ENCODE assay signal across 21 cellular contexts in genomic region chr12:57576613-57577160, GRCh38. TPM values are rescaled to one million over a fixed set of nuclear protein-coding genes. Genes with fewer than 3 reads are reported as not detected.
DNase-seq lines count a peak whose midpoint lies in the region; ATAC-seq, FAIRE-seq and TF ChIP-seq lines count a peak whose summit lies in the region.
"Had no signal": no experiment of that assay in that cellular context is flagged by ENCODE, and none has a peak within 500 bp of the region (broad histone marks: within the 10 kb centered on the region; RNA-seq: fewer than 3 reads in every experiment).

No MANE protein-coding gene starts in this region.

- no peaks in the 10 kb centered on the region for H4K20me1 ChIP-seq in mammary epithelial cell (ENCODE audit: insufficient read depth, low read length)

- TF ChIP-seq CTCF in MCF 10A (IDR thresholded peaks at IDR 0.05; ENCODE audit: unreplicated experiment) = no peak
- TF ChIP-seq CTCF in mammary epithelial cell (conservative IDR thresholded peaks at IDR 0.05 in 1 of 2, IDR thresholded peaks at IDR 0.05 in 1 of 2; ENCODE audit: extremely low read depth in 1 of 2, insufficient read depth in 1 of 2, low read depth in 1 of 2, low read length in 2 of 2) = no peak
- TF ChIP-seq CTCF in foreskin keratinocyte (conservative IDR thresholded peaks at IDR 0.05) = no peak

- 79% methylated on average over 9 of the region's 9 CpGs for WGBS in mammary epithelial cell (ENCODE audit: low coverage, missing lambda C conversion rate)

- intact Hi-C loops in MCF 10A (cut with micrococcal nuclease) = no loop called here
- intact Hi-C loops in mammary epithelial cell (cut with micrococcal nuclease) = no loop called here

- no peak overlapping the region for H3K4me3 Mint-ChIP-seq in MCF 10A (ENCODE audit: unreplicated experiment)

- ATAC-seq in foreskin keratinocyte = peak; percentile 36
- ATAC-seq: GM12878, K562 had no signal

- no peaks in the 10 kb centered on the region for H3K27me3 Mint-ChIP-seq in MCF 10A (ENCODE audit: insufficient read depth, unreplicated experiment)

- DNase-seq in MCF 10A (ENCODE audit: unreplicated experiment) (peak; percentile 23), mammary epithelial cell (no peak), RCC 7860 (ENCODE audit: low spot score) (peak; percentile 6), foreskin keratinocyte (peak in 1 of 2 donors; percentile 66), inferior parietal cortex (ENCODE audit: extremely low spot score) (no peak), C1 segment of cervical spinal cord (lab: John Stamatoyannopoulos, UW) (no peak), anterior cingulate cortex (lab: John Stamatoyannopoulos, UW) (no peak), NOMO-1 treated with dmso at 0.1 percent for 144 hours (lab: John Stamatoyannopoulos, UW; ENCODE audit: unreplicated experiment) (no peak)
- DNase-seq: 8988T, COR-L47, DMS 273 treated with DMSO at 0.1 percent for 48 hours, DND-41, GM23248, HCEC 1CT, NCI-H1417, NCI-H187 treated with DMSO at 0.1 percent for 48 hours, NCI-H2227 treated with DMSO at 0.1 percent for 48 hours, NCI-H510A treated with DMSO at 0.1 percent for 48 hours, NCI-H82 had no signal

- CTCF ChIA-PET in MCF 10A (lab: Yijun Ruan, JAX) = interaction anchor here (0.6 to 6.7 kb wide), 6 partner anchors 7 to 158 kb away, joined by 3 to 55 read pairs (median 6); no protein-coding TSS in a partner anchor
- CTCF ChIA-PET in mammary epithelial cell (lab: Charles Lee; ENCODE audit: low non-redundant PET) = no interaction called here

- H3K27ac ChIP-seq in mammary epithelial cell (ENCODE audit: insufficient read depth, low read depth, low read length) = no peak overlapping the region
- no peak overlapping the region for H3K27ac ChIP-seq in foreskin keratinocyte
- H3K27ac ChIP-seq: GM23248 had no signal

- H3K27ac Mint-ChIP-seq in MCF 10A (ENCODE audit: low read depth, unreplicated experiment) = no peak overlapping the region

- in situ Hi-C loops in mammary epithelial cell (cut with MboI; ENCODE audit: low sequenced_read_pairs in 2 of 2) = no loop called here

- no peaks in the 10 kb centered on the region for H3K36me3 Mint-ChIP-seq in MCF 10A (ENCODE audit: insufficient read depth, unreplicated experiment)

- H3K36me3 ChIP-seq in mammary epithelial cell (ENCODE audit: insufficient read depth, low read length) = no peaks in the 10 kb centered on the region

- H3K9me3 Mint-ChIP-seq in MCF 10A (ENCODE audit: unreplicated experiment) = no peaks in the 10 kb centered on the region

- no peaks in the 10 kb centered on the region for H3K4me1 Mint-ChIP-seq in MCF 10A (ENCODE audit: insufficient read depth, unreplicated experiment)

- BruUV-seq in MCF 10A (replicated peaks; lab: Mats Ljungman, UMichigan) (no TSS peak), mammary epithelial cell (replicated peaks; lab: Mats Ljungman, UMichigan) (no TSS peak)

- POLR2A ChIA-PET in MCF 10A (lab: Yijun Ruan, JAX) = interaction anchor here (0.9 kb wide), 1 partner anchor 59 kb away, joined by 6 read pairs; no protein-coding TSS in a partner anchor

- no peak for FAIRE-seq in RCC 7860 (lab: Jason Lieb, UNC)
- FAIRE-seq: GM12878, K562 had no signal

- no peak overlapping the region for H3K4me3 ChIP-seq in mammary epithelial cell (replicated peaks in 1 of 3; ENCODE audit: insufficient read depth in 1 of 3, low read depth in 2 of 3, low read length in 3 of 3)
- H3K4me3 ChIP-seq: GM12878, GM23248, K562 had no signal

- no peak overlapping the region for H3K9ac ChIP-seq in mammary epithelial cell (ENCODE audit: insufficient read depth, low read length)
- H3K9ac ChIP-seq: GM23248 had no signal

- no peak overlapping the region for H2AFZ ChIP-seq in mammary epithelial cell (ENCODE audit: low read depth, low read length)
- H2AFZ ChIP-seq: GM23248 had no signal

- H3K4me2 ChIP-seq in mammary epithelial cell (ENCODE audit: insufficient read depth, low read depth, low read length) = no peak overlapping the region

- H3K27me3 ChIP-seq in mammary epithelial cell (ENCODE audit: insufficient read depth, low read length) = no peaks in the 10 kb centered on the region
- H3K27me3 ChIP-seq in foreskin keratinocyte = peaks cover 6% of the 10 kb centered on the region

- no peaks in the 10 kb centered on the region for H3K4me1 ChIP-seq in mammary epithelial cell (ENCODE audit: insufficient read depth, low read length)
- no peaks in the 10 kb centered on the region for H3K4me1 ChIP-seq in foreskin keratinocyte

- dilution Hi-C loops in mammary epithelial cell (cut with HindIII; ENCODE audit: low sequenced_read_pairs) = no loop called here

- H3K9me3 ChIP-seq in mammary epithelial cell (replicated peaks; ENCODE audit: insufficient read depth, low read length) = no peaks in the 10 kb centered on the region

- H3K79me2 ChIP-seq in mammary epithelial cell (ENCODE audit: insufficient read depth, low read length) = no peaks in the 10 kb centered on the region

RNA-seq across cellular contexts. Expression of gene PIP4K2C, which starts 14.3 kb away (rescaled TPM):
- total RNA-seq in MCF 10A (2022) = 32.0 and 38.0 TPM in 2 replicates
- total RNA-seq in mammary epithelial cell = 100 to 1,000 TPM in 1 of 2 donors, 10 to 100 TPM in 1; 89.0 to 111 TPM
- polyA plus RNA-seq in mammary epithelial cell = 79.6 TPM
- polyA minus RNA-seq in mammary epithelial cell = 167 TPM
- 48.4 and 57.8 TPM in 2 replicates for total RNA-seq in foreskin keratinocyte
- polyA plus RNA-seq in foreskin keratinocyte = 34.8 and 35.8 TPM in 2 replicates

RNA-seq across cellular contexts. Expression of gene KIF5A, which starts 26.8 kb away (rescaled TPM):
- total RNA-seq in MCF 10A (2022) (0.56 TPM in 2 replicates), mammary epithelial cell (1 to 10 TPM; 1.3 to 2.4 TPM), foreskin keratinocyte (0.10 and 0.11 TPM in 2 replicates)
- polyA plus RNA-seq in mammary epithelial cell (0.46 TPM), foreskin keratinocyte (0.04 and 0.06 TPM in 2 replicates)
- not detected for polyA minus RNA-seq in mammary epithelial cell

RNA-seq across cellular contexts. Expression of gene DTX3, which starts 27.9 kb away (rescaled TPM):
- total RNA-seq in MCF 10A (2022) (1.7 and 2.0 TPM in 2 replicates), mammary epithelial cell (1 to 10 TPM; 1.6 to 8.8 TPM), foreskin keratinocyte (8.8 and 10.4 TPM in 2 replicates)
- polyA plus RNA-seq in mammary epithelial cell (2.9 TPM), foreskin keratinocyte (11.1 and 11.2 TPM in 2 replicates)
- 1.2 TPM for polyA minus RNA-seq in mammary epithelial cell

RNA-seq across cellular contexts. Expression of gene DCTN2, which starts 29.7 kb away (rescaled TPM):
- total RNA-seq in MCF 10A (2022) (149 and 188 TPM in 2 replicates), mammary epithelial cell (100 to 1,000 TPM; 140 to 153 TPM), foreskin keratinocyte (112 and 118 TPM in 2 replicates)
- polyA plus RNA-seq in mammary epithelial cell (151 TPM), foreskin keratinocyte (145 and 161 TPM in 2 replicates)
- 146 TPM for polyA minus RNA-seq in mammary epithelial cell

RNA-seq across cellular contexts. Expression of gene ARHGEF25, which starts 34.5 kb away (rescaled TPM):
- total RNA-seq in MCF 10A (2022) (0.37 and 0.83 TPM in 2 replicates), mammary epithelial cell (1 to 10 TPM; 2.6 to 6.3 TPM), foreskin keratinocyte (1.2 and 1.7 TPM in 2 replicates)
- polyA plus RNA-seq in mammary epithelial cell (1.3 TPM), foreskin keratinocyte (1.4 and 1.9 TPM in 2 replicates)
- polyA minus RNA-seq in mammary epithelial cell = not detected

Comparison
In these comparisons a context has a peak if more than half of its experiments do, and no peak if none do; other contexts are left out.
1. DNase-seq: peak in MCF 10A (single experiment) and RCC 7860 (single experiment); none in mammary epithelial cell (single experiment), inferior parietal cortex (single experiment), C1 segment of cervical spinal cord (0 of 14), anterior cingulate cortex (0 of 58) and NOMO-1 treated with dmso at 0.1 percent for 144 hours (single experiment).